Comparison of ENCODE assay signal across 9 cellular contexts in the genomic region with DNA sequence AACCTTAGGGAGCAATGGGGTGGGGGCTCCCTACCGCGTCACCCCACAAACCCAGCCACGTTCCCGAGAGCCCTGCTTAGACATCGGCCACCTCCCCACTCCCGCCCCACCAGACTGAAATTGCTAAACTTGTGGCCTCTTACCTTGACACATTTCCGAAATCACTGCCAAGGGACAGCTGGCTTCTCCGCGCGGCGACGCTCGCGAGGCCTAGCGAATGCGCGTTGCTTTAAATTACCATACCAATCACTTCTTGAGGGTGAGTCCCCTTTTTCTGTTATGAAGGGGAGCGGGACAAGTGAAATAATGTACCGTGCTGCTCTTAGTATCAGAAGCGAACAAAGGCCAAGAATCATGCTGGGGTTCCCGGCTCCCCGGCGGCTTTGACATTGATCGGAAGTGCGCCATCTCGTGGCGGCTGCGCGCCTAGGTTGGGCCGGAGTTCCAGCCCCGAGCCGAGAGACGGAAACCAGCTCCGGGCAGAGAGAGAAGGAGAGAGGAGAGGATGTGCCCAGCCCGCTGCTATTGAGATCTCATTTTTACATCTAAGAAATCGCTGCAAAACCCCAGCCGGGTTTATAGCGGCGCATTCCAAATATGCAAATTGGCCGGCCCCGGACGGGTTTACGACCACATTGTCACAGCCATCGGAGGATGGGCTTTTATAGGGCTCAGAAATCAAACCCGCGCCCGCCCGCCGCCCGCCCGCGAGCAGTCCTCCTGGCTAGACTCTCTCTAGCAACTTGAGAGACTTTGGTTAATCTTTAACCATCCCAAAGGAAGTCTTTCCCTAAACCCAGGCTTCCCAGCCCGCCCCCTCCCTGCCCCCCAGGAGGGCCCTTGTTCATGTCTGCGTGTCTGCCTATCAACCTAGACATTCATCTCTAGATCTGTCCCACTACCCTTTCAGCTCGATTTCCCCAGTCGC. TPM values are rescaled to one million over a fixed set of nuclear protein-coding genes. Genes with fewer than 3 reads are reported as not detected.
A peak's percentile ranks its signal among the peaks of the same experiment; 100 is the strongest.
DNase-seq lines count a peak whose midpoint lies in the region; ATAC-seq and TF ChIP-seq lines count a peak whose summit lies in the region.
"Had no signal": no experiment of that assay in that cellular context is flagged by ENCODE, and none has a peak within 500 bp of the region (broad histone marks: within the 10 kb centered on the region; RNA-seq: fewer than 3 reads in every experiment).

No MANE protein-coding gene starts in this region.

- ATAC-seq in stimulated activated naive CD8-positive, alpha-beta T cell treated with anti-CD3 and anti-CD28 coated beads, Interleukin-15, amount 100 ng/mL, for 72 hours = peak; percentile 73
- ATAC-seq in GM18498 (IDR thresholded peaks at IDR 0.05; ENCODE audit: unreplicated experiment) = no peak

- H3K4me1 ChIP-seq in mesodermal cell (ENCODE audit: control insufficient read depth, insufficient read depth, low read length, poor library complexity, severe bottlenecking) = peaks cover 2% of the 10 kb centered on the region

- H3K4me1 Mint-ChIP-seq in stimulated activated naive CD8-positive, alpha-beta T cell treated with anti-CD3 and anti-CD28 coated beads, Interleukin-15, amount 100 ng/mL, for 72 hours = peaks cover 22% of the 10 kb centered on the region

- H3K27me3 Mint-ChIP-seq in stimulated activated naive CD8-positive, alpha-beta T cell treated with anti-CD3 and anti-CD28 coated beads, Interleukin-15, amount 100 ng/mL, for 72 hours = peaks cover 100% of the 10 kb centered on the region

- H3K27ac ChIP-seq in mesodermal cell (ENCODE audit: low read depth, low read length, severe bottlenecking) = peak overlapping the region; percentile 29

- no peak overlapping the region for H3K27ac Mint-ChIP-seq in stimulated activated naive CD8-positive, alpha-beta T cell treated with anti-CD3 and anti-CD28 coated beads, Interleukin-15, amount 100 ng/mL, for 72 hours

- H3K9me3 ChIP-seq in mesodermal cell (ENCODE audit: control insufficient read depth, low read length) = no peaks in the 10 kb centered on the region

- H3K4me3 Mint-ChIP-seq in stimulated activated naive CD8-positive, alpha-beta T cell treated with anti-CD3 and anti-CD28 coated beads, Interleukin-15, amount 100 ng/mL, for 72 hours = peak overlapping the region; percentile 43 to 46

- DNase-seq in Daoy (ENCODE audit: low read depth) (peak; percentile 91), LNCaP clone FGC (ENCODE audit: low read depth) (no peak), NCI-H2029 (lab: John Stamatoyannopoulos, UW) (no peak)
- DNase-seq in activated CD4-positive, alpha-beta T cell treated with anti-CD3 and anti-CD28 coated beads, Interleukin-2, amount 50 U/mL, for 4 hours = peak; percentile 41 to 46
- DNase-seq in effector CD8-positive, alpha-beta T cell (lab: John Stamatoyannopoulos, UW) = peak; percentile 46
- DNase-seq in stimulated activated naive CD8-positive, alpha-beta T cell treated with anti-CD3 and anti-CD28 coated beads, Interleukin-15, amount 100 ng/mL, for 72 hours = peak; percentile 72 to 75

- H3K9me3 Mint-ChIP-seq in stimulated activated naive CD8-positive, alpha-beta T cell treated with anti-CD3 and anti-CD28 coated beads, Interleukin-15, amount 100 ng/mL, for 72 hours = no peaks in the 10 kb centered on the region

- H3K4me3 ChIP-seq in LNCaP clone FGC (ENCODE audit: low read depth, low read length) (no peak overlapping the region), mesodermal cell (ENCODE audit: extremely low read depth, insufficient read depth, low read length, poor library complexity, severe bottlenecking) (peak overlapping the region; percentile 16)

- no peaks in the 10 kb centered on the region for H3K36me3 ChIP-seq in mesodermal cell (ENCODE audit: control insufficient read depth, insufficient read depth, low read length)

- 2 to 4% methylated on average over 32 to 41 of the region's 56 CpGs for WGBS in mesodermal cell (ENCODE audit: insufficient coverage in 2 of 2), 2 experiments

- TF ChIP-seq CTCF in LNCaP clone FGC (IDR thresholded peaks at IDR 0.05; ENCODE audit: control insufficient read depth, extremely low read depth, insufficient read depth) = peak; percentile 65

RNA-seq across cellular contexts. Expression of gene HOXA11, which starts 5.3 kb away (rescaled TPM):
- 7.7 and 8.2 TPM in 2 replicates for total RNA-seq in Daoy (2014; rRNA removed; shearing (Covaris generic))
- polyA plus RNA-seq in mesodermal cell (2013, experiment 1 of 2) = 2.0 TPM
- polyA plus RNA-seq in mesodermal cell (2013, experiment 2 of 2) = 1.8 TPM

RNA-seq across cellular contexts. Expression of gene HOXA10, which starts 5.6 kb away (rescaled TPM):
- total RNA-seq in Daoy (2014; rRNA removed; shearing (Covaris generic)) = 12.3 and 31.2 TPM in 2 replicates
- 5.6 TPM for polyA plus RNA-seq in mesodermal cell (2013, experiment 1 of 2)
- polyA plus RNA-seq in mesodermal cell (2013, experiment 2 of 2) = 6.2 TPM
- total RNA-seq: SK-MEL-5 had no signal

RNA-seq across cellular contexts. Expression of gene HOXA9, which starts 14.4 kb away (rescaled TPM):
- 1.8 TPM in 1 of 2 replicates, not detected in the other for total RNA-seq in Daoy (2014; rRNA removed; shearing (Covaris generic))
- polyA plus RNA-seq in mesodermal cell (2013, experiment 1 of 2) = 11.6 TPM
- 11.2 TPM for polyA plus RNA-seq in mesodermal cell (2013, experiment 2 of 2)
- total RNA-seq: SK-MEL-5 had no signal

RNA-seq across cellular contexts. Expression of gene HOXA13, which starts 20.1 kb away (rescaled TPM):
- 0.86 and 1.3 TPM in 2 replicates for total RNA-seq in Daoy (2014; rRNA removed; shearing (Covaris generic))
- 2.6 TPM for polyA plus RNA-seq in mesodermal cell (2013, experiment 1 of 2)
- 3.5 TPM for polyA plus RNA-seq in mesodermal cell (2013, experiment 2 of 2)

RNA-seq across cellular contexts. Expression of gene HOXA7, which starts 23.3 kb away (rescaled TPM):
- total RNA-seq in Daoy (2014; rRNA removed; shearing (Covaris generic)) = 21.7 and 24.4 TPM in 2 replicates
- 2.8 TPM for polyA plus RNA-seq in mesodermal cell (2013, experiment 1 of 2)
- polyA plus RNA-seq in mesodermal cell (2013, experiment 2 of 2) = 3.2 TPM
- total RNA-seq: SK-MEL-5 had no signal

Comparison
In these comparisons a context has a peak if more than half of its experiments do, and no peak if none do; other contexts are left out.
1. DNase-seq: peak in Daoy (single experiment), activated CD4-positive, alpha-beta T cell treated with anti-CD3 and anti-CD28 coated beads, Interleukin-2, amount 50 U/mL, for 4 hours (2 of 2), effector CD8-positive, alpha-beta T cell (single experiment) and stimulated activated naive CD8-positive, alpha-beta T cell treated with anti-CD3 and anti-CD28 coated beads, Interleukin-15, amount 100 ng/mL, for 72 hours (2 of 2); none in LNCaP clone FGC (single experiment) and NCI-H2029 (single experiment).